In genomic region chr5:150502106-150502505, GRCh38 we compare ENCODE assay signal across 16 cellular contexts. TPM values are rescaled to one million over a fixed set of nuclear protein-coding genes. Genes with fewer than 3 reads are reported as not detected.
A peak's percentile ranks its signal among the peaks of the same experiment; 100 is the strongest.
DNase-seq lines count a peak whose midpoint lies in the region; ATAC-seq, FAIRE-seq and TF ChIP-seq lines count a peak whose summit lies in the region.
"Had no signal": no experiment of that assay in that cellular context is flagged by ENCODE, and none has a peak within 500 bp of the region (broad histone marks: within the 10 kb centered on the region; RNA-seq: fewer than 3 reads in every experiment).

No MANE protein-coding gene starts in this region.

- peaks cover 17% of the 10 kb centered on the region for H3K36me3 Mint-ChIP-seq in endothelial cell (ENCODE audit: low read depth, unreplicated experiment)
- H3K36me3 Mint-ChIP-seq in neural progenitor cell, result peaks cover 3% of the 10 kb centered on the region
- H3K36me3 Mint-ChIP-seq in activated T-cell treated with anti-CD3 and anti-CD28 coated beads, Interleukin-2, amount 50 U/mL, for 24 hours (ENCODE audit: low read depth), result no peaks in the 10 kb centered on the region

- no peak for ATAC-seq in HepG2
- no peak for ATAC-seq in right lobe of liver
- ATAC-seq in HG02763 (IDR thresholded peaks at IDR 0.05; ENCODE audit: unreplicated experiment), result no peak
- ATAC-seq: stimulated activated naive B cell treated with anti-CD40 and anti-IgM and Interleukin-4, amounts not matched to agents 10 μg/mL and 1 μg/mL and 100 μg/mL, for 72 hours had no signal

- H3K27ac ChIP-seq in HepG2 (ENCODE audit: extremely low read length, insufficient read depth, low read length) (no peak overlapping the region), right lobe of liver (peak overlapping the region in 1 of 3 donors; percentile 64), neural progenitor cell (no peak overlapping the region)

- peaks cover 33% of the 10 kb centered on the region for H3F3A ChIP-seq in neural progenitor cell (ENCODE audit: low read depth)

- no peak overlapping the region for H3K4me3 ChIP-seq in HepG2 (replicated peaks in 1 of 3; ENCODE audit: insufficient read depth in 1 of 3, low read depth in 2 of 3, low read length in 3 of 3)
- H3K4me3 ChIP-seq in right lobe of liver, result no peak overlapping the region
- no peak overlapping the region for H3K4me3 ChIP-seq in neural progenitor cell

- TF ChIP-seq EP300 in HepG2 (IDR thresholded peaks at IDR 0.05; ENCODE audit: low read depth in 2 of 2, low read length in 2 of 2) (no peak), HepG2 (CRISPR knock-in tag; IDR thresholded peaks at IDR 0.05; ENCODE audit: borderline replicate concordance) (no peak)

- DNase-seq in HepG2 (ENCODE audit: low spot score) (no peak), right lobe of liver (no peak), endothelial cell (ENCODE audit: low spot score) (no peak), neural progenitor cell (ENCODE audit: low spot score) (no peak), NCI-H2196 (lab: John Stamatoyannopoulos, UW; ENCODE audit: unreplicated experiment) (no peak)
- DNase-seq in activated naive CD4-positive, alpha-beta T cell treated with anti-CD3 and anti-CD28 coated beads, Interleukin-2, amount 50 U/mL, for 16 hours, result no peak
- no peak for DNase-seq in activated T-cell treated with anti-CD3 and anti-CD28 coated beads, Interleukin-2, amount 50 U/mL, for 24 hours
- DNase-seq: ACHN; amygdala; DMS 273 treated with DMSO at 0.1 percent for 48 hours; NCI-H2171 treated with DMSO at 0.1 percent for 48 hours; RPMI8226; stimulated activated naive B cell treated with anti-CD40 and anti-IgM and Interleukin-4, amounts not matched to agents 10 μg/mL and 1 μg/mL and 100 μg/mL, for 72 hours had no signal

- H2AFZ ChIP-seq in HepG2 (ENCODE audit: low read length) (no peak overlapping the region), neural progenitor cell (replicated peaks) (no peak overlapping the region)

- peaks cover 99% of the 10 kb centered on the region for H3K4me1 ChIP-seq in HepG2 (ENCODE audit: insufficient read depth, low read length)
- peaks cover 2 to 98% (median 51%) of the 10 kb centered on the region in 4 donors for H3K4me1 ChIP-seq in right lobe of liver
- peaks cover 62% of the 10 kb centered on the region for H3K4me1 ChIP-seq in neural progenitor cell

- H3K27me3 Mint-ChIP-seq in endothelial cell (ENCODE audit: unreplicated experiment) (peaks cover 5% of the 10 kb centered on the region), neural progenitor cell (ENCODE audit: insufficient read depth, low read depth) (peaks cover 6% of the 10 kb centered on the region)
- H3K27me3 Mint-ChIP-seq in activated T-cell treated with anti-CD3 and anti-CD28 coated beads, Interleukin-2, amount 50 U/mL, for 24 hours, result no peaks in the 10 kb centered on the region
- H3K27me3 Mint-ChIP-seq: stimulated activated naive B cell treated with anti-CD40 and anti-IgM and Interleukin-4, amounts not matched to agents 10 μg/mL and 1 μg/mL and 100 μg/mL, for 72 hours had no signal

- H4K20me1 ChIP-seq in HepG2 (ENCODE audit: insufficient read depth, low read length) (peaks cover 67% of the 10 kb centered on the region), neural progenitor cell (ENCODE audit: low read depth) (peaks cover 48% of the 10 kb centered on the region)

- H3K27ac Mint-ChIP-seq in endothelial cell (ENCODE audit: unreplicated experiment), result peak overlapping the region; percentile 72
- H3K27ac Mint-ChIP-seq in neural progenitor cell, result peak overlapping the region; percentile 42
- no peak overlapping the region for H3K27ac Mint-ChIP-seq in activated T-cell treated with anti-CD3 and anti-CD28 coated beads, Interleukin-2, amount 50 U/mL, for 24 hours
- H3K27ac Mint-ChIP-seq: stimulated activated naive B cell treated with anti-CD40 and anti-IgM and Interleukin-4, amounts not matched to agents 10 μg/mL and 1 μg/mL and 100 μg/mL, for 72 hours had no signal

- H3K9ac ChIP-seq in HepG2 (ENCODE audit: insufficient read depth, low read depth, low read length) (no peak overlapping the region), neural progenitor cell (no peak overlapping the region)

- 81% methylated on average over 8 of the region's 8 CpGs for WGBS in HepG2 (ENCODE audit: low lambda C conversion rate)
- WGBS in right lobe of liver (ENCODE audit: insufficient coverage, low coverage, low lambda C conversion rate, missing lambda C conversion rate), result 63% methylated on average over 7 of the region's 8 CpGs

- intact Hi-C loops in HepG2 (cut with micrococcal nuclease; ENCODE audit: unreplicated experiment), result loop anchor here (5.0 kb wide), 1 partner anchor 40 kb away; no protein-coding TSS in a partner anchor
- intact Hi-C loops in right lobe of liver (cut with DNase I), result no loop called here

- FAIRE-seq in HepG2 (lab: Jason Lieb, UNC), result no peak
- FAIRE-seq: TTC549 had no signal

- no peak for TF ChIP-seq POLR2A in HepG2 (IDR thresholded peaks at IDR 0.05; ENCODE audit: insufficient read depth in 1 of 2, low read depth in 2 of 2, low read length in 2 of 2)
- TF ChIP-seq POLR2A in right lobe of liver (IDR thresholded peaks at IDR 0.05), result no peak

- H3K9me3 Mint-ChIP-seq in endothelial cell (ENCODE audit: unreplicated experiment) (no peaks in the 10 kb centered on the region), neural progenitor cell (no peaks in the 10 kb centered on the region)
- no peaks in the 10 kb centered on the region for H3K9me3 Mint-ChIP-seq in activated T-cell treated with anti-CD3 and anti-CD28 coated beads, Interleukin-2, amount 50 U/mL, for 24 hours
- H3K9me3 Mint-ChIP-seq: nephron; stimulated activated naive B cell treated with anti-CD40 and anti-IgM and Interleukin-4, amounts not matched to agents 10 μg/mL and 1 μg/mL and 100 μg/mL, for 72 hours had no signal

- H3K4me1 Mint-ChIP-seq in endothelial cell (ENCODE audit: unreplicated experiment) (peaks cover 71% of the 10 kb centered on the region), neural progenitor cell (peaks cover 59% of the 10 kb centered on the region)
- no peaks in the 10 kb centered on the region for H3K4me1 Mint-ChIP-seq in activated T-cell treated with anti-CD3 and anti-CD28 coated beads, Interleukin-2, amount 50 U/mL, for 24 hours (ENCODE audit: low read depth)

- H3K4me2 ChIP-seq in HepG2 (ENCODE audit: low read depth, low read length) (no peak overlapping the region), neural progenitor cell (no peak overlapping the region)

- peaks cover 2 to 33% of the 10 kb centered on the region in 2 experiments; a peak in 4 of 5 replicates for H3K36me3 ChIP-seq in HepG2 (replicated peaks in 1 of 2; ENCODE audit: control insufficient read depth in 1 of 2, insufficient read depth in 2 of 2, low read length in 2 of 2)
- peaks cover 0 to 10% (median 3%) of the 10 kb centered on the region in 4 donors for H3K36me3 ChIP-seq in right lobe of liver
- H3K36me3 ChIP-seq in neural progenitor cell, result no peaks in the 10 kb centered on the region

- H3K79me2 ChIP-seq in HepG2 (ENCODE audit: insufficient read depth, low read length) (peaks cover 92% of the 10 kb centered on the region), neural progenitor cell (ENCODE audit: low read depth) (peaks cover 95% of the 10 kb centered on the region)

- TF ChIP-seq RAD21 in HepG2 (CRISPR knock-in tag; IDR thresholded peaks at IDR 0.05), result no peak

- BruUV-seq in HepG2 (replicated peaks; lab: Mats Ljungman, UMichigan), result no TSS peak

- peak overlapping the region; percentile 76 for H3K4me3 Mint-ChIP-seq in endothelial cell (ENCODE audit: unreplicated experiment)
- no peak overlapping the region for H3K4me3 Mint-ChIP-seq in neural progenitor cell
- H3K4me3 Mint-ChIP-seq in activated T-cell treated with anti-CD3 and anti-CD28 coated beads, Interleukin-2, amount 50 U/mL, for 24 hours, result no peak overlapping the region
- H3K4me3 Mint-ChIP-seq: nephron; stimulated activated naive B cell treated with anti-CD40 and anti-IgM and Interleukin-4, amounts not matched to agents 10 μg/mL and 1 μg/mL and 100 μg/mL, for 72 hours had no signal

- H3K27me3 ChIP-seq in HepG2 (ENCODE audit: control insufficient read depth in 1 of 2, insufficient read depth in 2 of 2, low read length in 2 of 2), result no peaks in the 10 kb centered on the region
- H3K27me3 ChIP-seq in right lobe of liver, result no peaks in the 10 kb centered on the region
- no peaks in the 10 kb centered on the region for H3K27me3 ChIP-seq in neural progenitor cell

- in situ Hi-C loops in HepG2 (cut with HindIII; ENCODE audit: extremely low pct_ligation_motif_present, low pct_unique_long_range_greater_than_20kb), result no loop called here

- H3K9me3 ChIP-seq in HepG2 (ENCODE audit: low read length), result no peaks in the 10 kb centered on the region
- H3K9me3 ChIP-seq in right lobe of liver, result no peaks in the 10 kb centered on the region
- H3K9me3 ChIP-seq in neural progenitor cell (ENCODE audit: low read depth), result no peaks in the 10 kb centered on the region

- POLR2A ChIA-PET in HepG2 (lab: Yijun Ruan, JAX), result interaction anchor here (1.0 kb wide), 1 partner anchor 9 kb away, joined by 3 read pairs; no protein-coding TSS in a partner anchor

- CTCF ChIA-PET in HepG2 (lab: Yijun Ruan, JAX; ENCODE audit: low intra/inter-chr PET ratio, low total read pairs), result no interaction called here

- no peak for TF ChIP-seq CTCF in HepG2 (CRISPR knock-in tag; IDR thresholded peaks at IDR 0.05)
- no peak for TF ChIP-seq CTCF in right lobe of liver (IDR thresholded peaks at IDR 0.05)
- no peak for TF ChIP-seq CTCF in endothelial cell (IDR thresholded peaks at IDR 0.05; ENCODE audit: unreplicated experiment)
- no peak for TF ChIP-seq CTCF in neural progenitor cell (IDR thresholded peaks at IDR 0.05)

RNA-seq across cellular contexts. Expression of gene NDST1, which starts 5.8 kb away (rescaled TPM):
- 22.1 and 26.2 TPM in 2 replicates for total RNA-seq in HepG2 (2016; rRNA removed; fragmentation: Illumina TruSeq; extraction: Trizol)
- 6.5 and 8.8 TPM in 2 replicates for total RNA-seq in HepG2 (2016; cell fraction: cytosol; rRNA removed; fragmentation: Illumina TruSeq; extraction: Trizol; ENCODE audit: low read depth)
- total RNA-seq in HepG2 (2016; cell fraction: insoluble cytoplasmic fraction; rRNA removed; fragmentation: Illumina TruSeq; extraction: Trizol), result 19.6 and 25.2 TPM in 2 replicates
- 16.4 and 18.4 TPM in 2 replicates for total RNA-seq in HepG2 (2016; cell fraction: membrane; rRNA removed; fragmentation: Illumina TruSeq; extraction: Trizol)
- 25.2 and 29.3 TPM in 2 replicates for total RNA-seq in HepG2 (2016; cell fraction: nucleus; rRNA removed; fragmentation: Illumina TruSeq; extraction: Trizol)
- polyA plus RNA-seq in HepG2 (2011; rRNA removed), result 23.8 and 35.0 TPM in 2 replicates
- 18.9 and 20.3 TPM in 2 replicates for polyA plus RNA-seq in HepG2 (2011; cell fraction: cytosol; rRNA removed)
- polyA plus RNA-seq in HepG2 (2011; cell fraction: nucleus; rRNA removed), result 67.6 and 71.1 TPM in 2 replicates
- polyA plus RNA-seq in HepG2 (2012), result 36.0 and 40.8 TPM in 2 replicates
- 2.7 and 3.1 TPM in 2 replicates for polyA plus RNA-seq in HepG2 (2016; cell fraction: cytosol; fragmentation: Illumina TruSeq; extraction: Trizol; ENCODE audit: low read depth)
- 15.4 and 18.3 TPM in 2 replicates for polyA plus RNA-seq in HepG2 (2016; cell fraction: insoluble cytoplasmic fraction; fragmentation: Illumina TruSeq; extraction: Trizol; ENCODE audit: low read depth)
- polyA plus RNA-seq in HepG2 (2016; cell fraction: membrane; fragmentation: Illumina TruSeq; extraction: Trizol; ENCODE audit: low read depth), result 7.8 TPM in 2 replicates
- polyA plus RNA-seq in HepG2 (2016; cell fraction: nucleus; fragmentation: Illumina TruSeq; extraction: Trizol; ENCODE audit: insufficient read depth, low read depth), result 29.1 and 30.9 TPM in 2 replicates
- polyA minus RNA-seq in HepG2 (2011; rRNA and poly(A)+ RNA removed; ENCODE audit: low replicate concordance), result 12.5 and 73.9 TPM in 2 replicates
- 20.8 and 29.5 TPM in 2 replicates for polyA minus RNA-seq in HepG2 (2011; cell fraction: cytosol; rRNA and poly(A)+ RNA removed)
- 55.1 and 55.2 TPM in 2 replicates for polyA minus RNA-seq in HepG2 (2011; cell fraction: nucleus; rRNA and poly(A)+ RNA removed)
- 10 to 100 TPM; 38.1 to 97.5 (median 76.0) TPM for total RNA-seq in right lobe of liver
- 178 TPM for total RNA-seq in endothelial cell (ENCODE audit: unreplicated experiment)
- 22.9 and 45.6 TPM in 2 replicates for total RNA-seq in neural progenitor cell (ENCODE audit: low replicate concordance)

RNA-seq across cellular contexts. Expression of gene RPS14, which starts 52.6 kb away (rescaled TPM):
- total RNA-seq in HepG2 (2016; rRNA removed; fragmentation: Illumina TruSeq; extraction: Trizol) (2,116 and 2,466 TPM in 2 replicates), right lobe of liver (100 to 1,000 TPM; 573 to 800 (median 663) TPM), endothelial cell (ENCODE audit: unreplicated experiment) (2,784 TPM), neural progenitor cell (ENCODE audit: low replicate concordance) (3,204 and 3,639 TPM in 2 replicates)
- total RNA-seq in HepG2 (2016; cell fraction: cytosol; rRNA removed; fragmentation: Illumina TruSeq; extraction: Trizol; ENCODE audit: low read depth), result 3,305 and 3,520 TPM in 2 replicates
- 2,149 and 2,588 TPM in 2 replicates for total RNA-seq in HepG2 (2016; cell fraction: insoluble cytoplasmic fraction; rRNA removed; fragmentation: Illumina TruSeq; extraction: Trizol)
- total RNA-seq in HepG2 (2016; cell fraction: membrane; rRNA removed; fragmentation: Illumina TruSeq; extraction: Trizol), result 4,929 and 5,069 TPM in 2 replicates
- 644 and 721 TPM in 2 replicates for total RNA-seq in HepG2 (2016; cell fraction: nucleus; rRNA removed; fragmentation: Illumina TruSeq; extraction: Trizol)
- 3,058 and 3,295 TPM in 2 replicates for polyA plus RNA-seq in HepG2 (2011; rRNA removed)
- polyA plus RNA-seq in HepG2 (2011; cell fraction: cytosol; rRNA removed), result 6,315 and 8,239 TPM in 2 replicates
- polyA plus RNA-seq in HepG2 (2011; cell fraction: nucleus; rRNA removed), result 1,184 and 1,580 TPM in 2 replicates
- polyA plus RNA-seq in HepG2 (2012), result 3,506 and 4,895 TPM in 2 replicates
- polyA plus RNA-seq in HepG2 (2016; cell fraction: cytosol; fragmentation: Illumina TruSeq; extraction: Trizol; ENCODE audit: low read depth), result 3,347 and 3,785 TPM in 2 replicates
- 2,246 and 2,277 TPM in 2 replicates for polyA plus RNA-seq in HepG2 (2016; cell fraction: insoluble cytoplasmic fraction; fragmentation: Illumina TruSeq; extraction: Trizol; ENCODE audit: low read depth)
- polyA plus RNA-seq in HepG2 (2016; cell fraction: membrane; fragmentation: Illumina TruSeq; extraction: Trizol; ENCODE audit: low read depth), result 4,452 and 4,569 TPM in 2 replicates
- 1,056 and 1,136 TPM in 2 replicates for polyA plus RNA-seq in HepG2 (2016; cell fraction: nucleus; fragmentation: Illumina TruSeq; extraction: Trizol; ENCODE audit: insufficient read depth, low read depth)
- 795 and 1,496 TPM in 2 replicates for polyA minus RNA-seq in HepG2 (2011; rRNA and poly(A)+ RNA removed; ENCODE audit: low replicate concordance)
- 375 and 432 TPM in 2 replicates for polyA minus RNA-seq in HepG2 (2011; cell fraction: cytosol; rRNA and poly(A)+ RNA removed)
- polyA minus RNA-seq in HepG2 (2011; cell fraction: nucleus; rRNA and poly(A)+ RNA removed), result 180 and 283 TPM in 2 replicates
